ENCODE assay signal across 28 cellular contexts in the genomic region with DNA sequence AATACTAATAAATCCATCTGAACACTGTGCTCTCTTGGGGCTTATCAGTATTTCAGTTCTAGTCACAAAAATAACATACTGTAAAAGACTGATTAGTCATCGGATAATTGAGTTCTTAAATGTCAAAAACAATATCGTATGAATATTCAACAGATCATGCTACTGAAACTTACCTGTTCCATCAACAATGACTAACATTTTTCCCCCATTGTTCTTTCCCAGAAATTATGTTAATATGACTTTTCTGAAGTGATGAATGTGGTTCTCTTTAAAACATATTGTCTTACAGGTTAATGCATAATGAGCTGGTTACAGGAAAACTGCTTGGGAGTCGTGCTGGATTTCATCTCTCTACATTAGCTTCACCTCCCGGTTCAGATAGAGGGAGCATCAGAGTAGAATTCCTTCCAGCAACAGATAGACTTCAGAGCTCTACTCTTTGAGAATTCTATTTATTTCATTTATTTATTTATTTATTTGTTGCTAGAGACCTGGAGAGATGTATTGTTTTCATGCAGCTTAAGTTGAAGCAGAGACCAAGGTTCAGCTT.
"Had no signal": no experiment of that assay in that cellular context is flagged by ENCODE, and none has a peak within 500 bp of the region (broad histone marks: within the 10 kb centered on the region; RNA-seq: fewer than 3 reads in every experiment).

No MANE protein-coding gene starts in this region.

- H3K9me3 ChIP-seq: gastrocnemius medialis had no signal

- DNase-seq: activated B cell treated with CpG ODN at 0.5 μM for 24 hours; activated CD4-positive, alpha-beta T cell treated with anti-CD3 and anti-CD28 coated beads for 1 hour; activated CD4-positive, alpha-beta T cell treated with anti-CD3 and anti-CD28 coated beads for 4 hours; activated CD4-positive, alpha-beta T cell treated with anti-CD3 and anti-CD28 coated beads, Interleukin-2, amount 10 ng/mL, durations not matched to agents 7 days and 5 days; activated CD4-positive, alpha-beta T cell treated with anti-CD3 and anti-CD28 coated beads, Interleukin-2, amount 50 U/mL, for 48 hours; activated CD8-positive, alpha-beta memory T cell treated with anti-CD3 and anti-CD28 coated beads for 24 hours; activated CD8-positive, alpha-beta T cell treated with anti-CD3 and anti-CD28 coated beads for 36 hours; activated effector memory CD4-positive, alpha-beta T cell treated with Interleukin-2 at 50 U/mL for 16 hours; activated gamma-delta T cell treated with Interleukin-2 at 50 U/mL for 16 hours; activated naive CD4-positive, alpha-beta T cell treated with anti-CD3 and anti-CD28 coated beads, Interleukin-2, amount 50 U/mL, for 16 hours; activated naive CD4-positive, alpha-beta T cell treated with Interleukin-2 at 50 U/mL for 16 hours; activated T-cell treated with anti-CD3 and anti-CD28 coated beads, Interleukin-2, amount 50 U/mL, for 4 hours; amniotic stem cell; anterior cingulate cortex; cortex of kidney; dermis blood vessel endothelial cell; effector CD4-positive, alpha-beta T cell; effector memory CD8-positive, alpha-beta T cell; erythroblast; foreskin keratinocyte; gastrocnemius medialis; glutamatergic neuron; heart left ventricle; T-helper 1 cell; T-helper 17 cell; T1000 had no signal

- H3K27me3 ChIP-seq: foreskin keratinocyte, gastrocnemius medialis had no signal

- H3K4me1 ChIP-seq: foreskin keratinocyte, gastrocnemius medialis, heart left ventricle had no signal

- H3K4me3 ChIP-seq: esophagus muscularis mucosa, gastrocnemius medialis, heart left ventricle had no signal

- H3K36me3 ChIP-seq: esophagus muscularis mucosa, gastrocnemius medialis, heart left ventricle, WERI-Rb-1 had no signal

- H3K27ac ChIP-seq: esophagus muscularis mucosa, foreskin keratinocyte, gastrocnemius medialis, heart left ventricle, WERI-Rb-1 had no signal
